Comparison of ENCODE assay signal across 13 cellular contexts in genomic region chr1:100414693-100415092, GRCh38.
DNase-seq lines count a peak whose midpoint lies in the region; ATAC-seq and TF ChIP-seq lines count a peak whose summit lies in the region.
"Had no signal": no experiment of that assay in that cellular context is flagged by ENCODE, and none has a peak within 500 bp of the region (broad histone marks: within the 10 kb centered on the region; RNA-seq: fewer than 3 reads in every experiment).

No MANE protein-coding gene starts in this region.

- H3K36me3 Mint-ChIP-seq in CD4-positive, alpha-beta T cell (ENCODE audit: low read depth) = peaks cover 81% of the 10 kb centered on the region
- peaks cover 32% of the 10 kb centered on the region for H3K36me3 Mint-ChIP-seq in activated naive CD8-positive, alpha-beta T cell treated with anti-CD3 and anti-CD28 coated beads for 36 hours
- no peaks in the 10 kb centered on the region for H3K36me3 Mint-ChIP-seq in WTC11

- WGBS in right cardiac atrium = 88% methylated on average over 4 of the region's 4 CpGs

- no peaks in the 10 kb centered on the region for H3K9me3 ChIP-seq in CD4-positive, alpha-beta T cell (ENCODE audit: control insufficient read depth, low read length)
- H3K9me3 ChIP-seq in neutrophil (no peaks in the 10 kb centered on the region), right cardiac atrium (ENCODE audit: control insufficient read depth, low read length) (no peaks in the 10 kb centered on the region)

- H3K27me3 Mint-ChIP-seq in CD4-positive, alpha-beta T cell = no peaks in the 10 kb centered on the region
- no peaks in the 10 kb centered on the region for H3K27me3 Mint-ChIP-seq in activated naive CD8-positive, alpha-beta T cell treated with anti-CD3 and anti-CD28 coated beads for 36 hours
- no peaks in the 10 kb centered on the region for H3K27me3 Mint-ChIP-seq in WTC11 (ENCODE audit: low read depth)
- H3K27me3 Mint-ChIP-seq: IgD-negative memory B cell had no signal

- H3K4me3 Mint-ChIP-seq in CD4-positive, alpha-beta T cell = peak overlapping the region; percentile 74
- H3K4me3 Mint-ChIP-seq in activated naive CD8-positive, alpha-beta T cell treated with anti-CD3 and anti-CD28 coated beads for 36 hours = no peak overlapping the region
- H3K4me3 Mint-ChIP-seq in WTC11 = no peak overlapping the region
- H3K4me3 Mint-ChIP-seq: IgD-negative memory B cell, nephron had no signal

- CTCF ChIA-PET in CD4-positive, alpha-beta T cell (lab: Charles Lee) = interaction anchor here (1.0 to 2.5 kb wide), 8 partner anchors 9 to 63 kb away, joined by 3 to 11 read pairs (median 4); partner anchors contain the start of gene CDC14A
- CTCF ChIA-PET in WTC11 (lab: Charles Lee) = interaction anchor here (0.6 to 1.2 kb wide), 2 partner anchors 9 to 146 kb away, joined by 4 to 5 read pairs; no protein-coding TSS in a partner anchor

- H3K9me3 Mint-ChIP-seq in CD4-positive, alpha-beta T cell = peaks cover 7% of the 10 kb centered on the region
- H3K9me3 Mint-ChIP-seq in activated naive CD8-positive, alpha-beta T cell treated with anti-CD3 and anti-CD28 coated beads for 36 hours = peaks cover 1% of the 10 kb centered on the region
- H3K9me3 Mint-ChIP-seq in WTC11 = 0 out of 2 replicates have a peak, but pooled peaks cover 5% of the 10 kb centered on the region
- H3K9me3 Mint-ChIP-seq: nephron had no signal

- peaks cover 88% of the 10 kb centered on the region for H3K4me1 Mint-ChIP-seq in CD4-positive, alpha-beta T cell (ENCODE audit: low read depth)
- peaks cover 51% of the 10 kb centered on the region for H3K4me1 Mint-ChIP-seq in activated naive CD8-positive, alpha-beta T cell treated with anti-CD3 and anti-CD28 coated beads for 36 hours
- peaks cover 28% of the 10 kb centered on the region for H3K4me1 Mint-ChIP-seq in WTC11
- H3K4me1 Mint-ChIP-seq: nephron had no signal

- H3K27ac ChIP-seq in CD4-positive, alpha-beta T cell (ENCODE audit: low read depth, low read length) = peak overlapping the region; percentile 3
- H3K27ac ChIP-seq in neutrophil (peak overlapping the region; percentile 42), right cardiac atrium (ENCODE audit: low read length) (no peak overlapping the region)

- H3K4me1 ChIP-seq in neutrophil (ENCODE audit: control insufficient read depth in 1 of 2, insufficient read depth in 1 of 2, low read depth in 1 of 2, low read length in 1 of 2) (peaks cover 9 to 21% of the 10 kb centered on the region in 2 experiments), right cardiac atrium (ENCODE audit: control insufficient read depth, insufficient read depth, low read length) (peaks cover 4% of the 10 kb centered on the region)

- H3K36me3 ChIP-seq in neutrophil = no peaks in the 10 kb centered on the region

- ATAC-seq in CD4-positive, alpha-beta T cell (ENCODE audit: poor library complexity) = peak; percentile 82
- no peak for ATAC-seq in right cardiac atrium
- ATAC-seq in HG03469 (IDR thresholded peaks at IDR 0.05; ENCODE audit: unreplicated experiment) = no peak
- no peak for ATAC-seq in WTC11
- ATAC-seq in GM18520 (IDR thresholded peaks at IDR 0.05; ENCODE audit: unreplicated experiment) = no peak
- ATAC-seq: HCT116 had no signal

- POLR2A ChIA-PET in CD4-positive, alpha-beta T cell (lab: Charles Lee) = interaction anchor here (0.8 to 6.3 kb wide), 14 partner anchors 9 to 61 kb away, joined by 3 to 67 read pairs (median 6); no protein-coding TSS in a partner anchor
- POLR2A ChIA-PET in WTC11 (lab: Charles Lee) = no interaction called here

- intact Hi-C loops in CD4-positive, alpha-beta T cell (cut with DNase I, micrococcal nuclease) = loop anchor here in 1 of 2 experiments (2.0 kb wide), 2 partner anchors 18 to 20 kb away; no protein-coding TSS in a partner anchor
- intact Hi-C loops in right cardiac atrium (cut with DNase I) = no loop called here

- no peak for TF ChIP-seq CTCF in CD4-positive, alpha-beta T cell (IDR thresholded peaks at IDR 0.05)
- TF ChIP-seq CTCF in neutrophil (IDR thresholded peaks at IDR 0.05) (no peak), WTC11 (IDR thresholded peaks at IDR 0.05) (no peak)

- no peak overlapping the region for H3K4me3 ChIP-seq in neutrophil (ENCODE audit: low read depth in 1 of 2, low read length in 1 of 2)
- no peak overlapping the region for H3K4me3 ChIP-seq in right cardiac atrium (ENCODE audit: low read length)

- H3K27me3 ChIP-seq in CD4-positive, alpha-beta T cell (ENCODE audit: control insufficient read depth, insufficient read depth, low read length) = no peaks in the 10 kb centered on the region
- H3K27me3 ChIP-seq in neutrophil (no peaks in the 10 kb centered on the region), right cardiac atrium (ENCODE audit: control insufficient read depth, insufficient read depth) (no peaks in the 10 kb centered on the region)

- DNase-seq in CD4-positive, alpha-beta T cell = no peak
- peak; percentile 18 to 26 for DNase-seq in Kasumi-1 (lab: John Stamatoyannopoulos, UW)
- DNase-seq in activated naive CD8-positive, alpha-beta T cell treated with anti-CD3 and anti-CD28 coated beads for 36 hours = no peak
- no peak for DNase-seq in right cardiac atrium
- DNase-seq in WTC11 (ENCODE audit: low spot score) = no peak
- DNase-seq: COR-L47, kidney had no signal

- H3K27ac Mint-ChIP-seq in CD4-positive, alpha-beta T cell = peak overlapping the region; percentile 86
- peak overlapping the region; percentile 50 for H3K27ac Mint-ChIP-seq in activated naive CD8-positive, alpha-beta T cell treated with anti-CD3 and anti-CD28 coated beads for 36 hours
- no peak overlapping the region; the same call in 1 of the 2 replicates for H3K27ac Mint-ChIP-seq in WTC11
- H3K27ac Mint-ChIP-seq: nephron had no signal

TF ChIP-seq in WTC11, 78 proteins besides CTCF, POLR2A, EP300 and RAD21:
- TF ChIP-seq ZNF263 (CRISPR knock-in tag; IDR thresholded peaks at IDR 0.05; ENCODE audit: low read depth) (no peak), ZNF396 (CRISPR knock-in tag; IDR thresholded peaks at IDR 0.05; ENCODE audit: borderline replicate concordance) (no peak), ATF2 (CRISPR knock-in tag; IDR thresholded peaks at IDR 0.05; ENCODE audit: borderline replicate concordance, low read depth) (no peak)

Comparison
In these comparisons a context has a peak if more than half of its experiments do, and no peak if none do; other contexts are left out.
1. DNase-seq: peak in Kasumi-1 (2 of 2); none in CD4-positive, alpha-beta T cell (0 of 10), activated naive CD8-positive, alpha-beta T cell treated with anti-CD3 and anti-CD28 coated beads for 36 hours (single experiment), right cardiac atrium (0 of 3) and WTC11 (single experiment).